Comparison of ENCODE assay signal across 10 cellular contexts in genomic region chr17:76732734-76733617, GRCh38. TPM values are rescaled to one million over a fixed set of nuclear protein-coding genes. Genes with fewer than 3 reads are reported as not detected.
DNase-seq lines count a peak whose midpoint lies in the region; ATAC-seq, FAIRE-seq and TF ChIP-seq lines count a peak whose summit lies in the region.
"Had no signal": no experiment of that assay in that cellular context is flagged by ENCODE, and none has a peak within 500 bp of the region (broad histone marks: within the 10 kb centered on the region; RNA-seq: fewer than 3 reads in every experiment).

No MANE protein-coding gene starts in this region.

- peaks cover 28% of the 10 kb centered on the region for H3K36me3 Mint-ChIP-seq in chondrocyte (ENCODE audit: low read depth)

- peaks cover 49% of the 10 kb centered on the region for H3K4me1 Mint-ChIP-seq in chondrocyte (ENCODE audit: low read depth)

- FAIRE-seq in D721Med (lab: Jason Lieb, UNC), result no peak

- H3K9me3 ChIP-seq in psoas muscle, result no peaks in the 10 kb centered on the region

- no peak for TF ChIP-seq POLR2A in NB4 (IDR thresholded peaks at IDR 0.05; ENCODE audit: extremely low read depth, insufficient read length)

- H3K36me3 ChIP-seq in psoas muscle (ENCODE audit: insufficient read depth in 1 of 2, low read depth in 1 of 2), result peaks cover 0 to 67% of the 10 kb centered on the region in 2 donors

- H3K4me3 Mint-ChIP-seq in chondrocyte (ENCODE audit: unreplicated experiment), result no peak overlapping the region

- intact Hi-C loops in psoas muscle (cut with DNase I), result no loop called here

- no peaks in the 10 kb centered on the region for H3K27me3 Mint-ChIP-seq in chondrocyte (ENCODE audit: low read depth)

- H3K27ac ChIP-seq in psoas muscle, result peak overlapping the region; percentile 60

- DNase-seq in NCI-H82 (lab: John Stamatoyannopoulos, UW), result peak; percentile 36
- no peak for DNase-seq in NCI-H82 treated with DMSO at 0.1 percent for 48 hours (lab: John Stamatoyannopoulos, UW; ENCODE audit: unreplicated experiment)
- DNase-seq in NB4 (ENCODE audit: low read depth), result peak; percentile 35
- no peak for DNase-seq in chondrocyte (ENCODE audit: low spot score)
- no peak for DNase-seq in psoas muscle
- no peak for DNase-seq in central memory CD4-positive, alpha-beta T cell
- DNase-seq in stimulated activated CD4-positive, alpha-beta T cell treated with anti-CD3 and anti-CD28 coated beads, Interleukin-2, amount 100 ng/mL, for 48 hours, result no peak
- no peak for DNase-seq in D721Med (ENCODE audit: insufficient read length, low spot score)
- DNase-seq: activated CD4-positive, alpha-beta T cell treated with anti-CD3 and anti-CD28 coated beads, Interleukin-2, amount 50 U/mL, for 4 hours; NCI-H345 had no signal

- H3K27me3 ChIP-seq in psoas muscle (ENCODE audit: insufficient read depth in 3 of 3, low read length in 2 of 3), result no peaks in the 10 kb centered on the region

- peaks cover 59% of the 10 kb centered on the region for H3K4me1 ChIP-seq in psoas muscle

- no peak for ATAC-seq in psoas muscle

- WGBS in psoas muscle, 3 donors, result 43 to 62% (median 50%) methylated on average over 3 of the region's 3 CpGs

- peak overlapping the region; percentile 95 for H3K27ac Mint-ChIP-seq in chondrocyte (ENCODE audit: unreplicated experiment)

- TF ChIP-seq CTCF in NB4 (IDR thresholded peaks at IDR 0.05; ENCODE audit: low read depth, low read length) (no peak), chondrocyte (IDR thresholded peaks at IDR 0.05) (no peak), psoas muscle (IDR thresholded peaks at IDR 0.05) (no peak), D721Med (IDR thresholded peaks at IDR 0.05; ENCODE audit: insufficient read depth, missing control alignments) (no peak)

- H3K4me3 ChIP-seq in NB4 (ENCODE audit: low read depth, low read length) (peak overlapping the region; percentile 100), psoas muscle (peak overlapping the region; percentile 72)

- H3K9me3 Mint-ChIP-seq in chondrocyte (ENCODE audit: low read depth), result no peaks in the 10 kb centered on the region

RNA-seq across cellular contexts. Expression of gene SRSF2, which starts 4.2 kb away (rescaled TPM):
- total RNA-seq in chondrocyte (94.4 to 183 TPM (median 95.2 TPM) in 3 replicates), psoas muscle (100 to 1,000 TPM in 2 of 4 donors, 10 to 100 TPM in 2; 57.9 to 128 (median 90.6) TPM)
- polyA plus RNA-seq in psoas muscle, result 100 to 1,000 TPM in 2 of 3 donors, 10 to 100 TPM in 1; 81.9 to 135 (median 118) TPM

RNA-seq across cellular contexts. Expression of gene MFSD11, which starts 4.9 kb away (rescaled TPM):
- 30.3 to 33.6 TPM (median 31.1 TPM) in 3 replicates for total RNA-seq in chondrocyte
- total RNA-seq in psoas muscle, result 10 to 100 TPM; 18.7 to 26.5 (median 22.0) TPM
- polyA plus RNA-seq in psoas muscle, result 10 to 100 TPM; 10.1 to 27.4 (median 10.3) TPM

RNA-seq across cellular contexts. Expression of gene METTL23, which starts 6.3 kb away (rescaled TPM):
- 24.3 to 28.4 TPM (median 27.0 TPM) in 3 replicates for total RNA-seq in chondrocyte
- total RNA-seq in psoas muscle, result 10 to 100 TPM; 19.0 to 27.0 (median 24.3) TPM
- 10 to 100 TPM; 30.8 to 54.0 (median 36.5) TPM for polyA plus RNA-seq in psoas muscle

RNA-seq across cellular contexts. Expression of gene JMJD6, which starts 6.6 kb away (rescaled TPM):
- total RNA-seq in chondrocyte (22.4 to 27.2 TPM (median 25.0 TPM) in 3 replicates), psoas muscle (10 to 100 TPM; 30.8 to 61.9 (median 53.6) TPM)
- 10 to 100 TPM; 32.3 to 81.9 (median 51.6) TPM for polyA plus RNA-seq in psoas muscle

RNA-seq across cellular contexts. Expression of gene MXRA7, which starts 22.2 kb away (rescaled TPM):
- total RNA-seq in chondrocyte (141 to 200 TPM (median 197 TPM) in 3 replicates), psoas muscle (10 to 100 TPM; 40.8 to 75.1 (median 52.0) TPM)
- polyA plus RNA-seq in psoas muscle, result 10 to 100 TPM; 34.6 to 43.2 (median 37.6) TPM

Comparison
In these comparisons a context has a peak if more than half of its experiments do, and no peak if none do; other contexts are left out.
1. DNase-seq: peak in NCI-H82 (single experiment) and NB4 (single experiment); none in NCI-H82 treated with DMSO at 0.1 percent for 48 hours (single experiment), chondrocyte (single experiment), psoas muscle (0 of 2), central memory CD4-positive, alpha-beta T cell (single experiment), stimulated activated CD4-positive, alpha-beta T cell treated with anti-CD3 and anti-CD28 coated beads, Interleukin-2, amount 100 ng/mL, for 48 hours (0 of 2) and D721Med (single experiment).